ENCODE assay signal across 9 cellular contexts in genomic region chr12:109134186-109134917, GRCh38. TPM values are rescaled to one million over a fixed set of nuclear protein-coding genes. Genes with fewer than 3 reads are reported as not detected.
DNase-seq lines count a peak whose midpoint lies in the region; ATAC-seq and TF ChIP-seq lines count a peak whose summit lies in the region.
"Had no signal": no experiment of that assay in that cellular context is flagged by ENCODE, and none has a peak within 500 bp of the region (broad histone marks: within the 10 kb centered on the region; RNA-seq: fewer than 3 reads in every experiment).

No MANE protein-coding gene starts in this region.

- H3K4me3 ChIP-seq in BE2C (ENCODE audit: low read depth, low read length) (no peak overlapping the region), lung (no peak overlapping the region)

- DNase-seq in BE2C (peak; percentile 45), dedifferentiated amniotic fluid mesenchymal stem cell (ENCODE audit: extremely low spot score) (peak; percentile 62), lung (ENCODE audit: low spot score) (peak; percentile 42), cerebellar cortex (ENCODE audit: low spot score) (no peak)
- DNase-seq: NCI-H2029 treated with DMSO at 0.1 percent for 48 hours had no signal

- no peak for ATAC-seq in lung (ENCODE audit: insufficient read depth, low FRiP score)
- no peak for ATAC-seq in GM21717 (IDR thresholded peaks at IDR 0.05; ENCODE audit: unreplicated experiment)
- no peak for ATAC-seq in HG02623 (IDR thresholded peaks at IDR 0.05; ENCODE audit: unreplicated experiment)
- no peak for ATAC-seq in HG03439 (IDR thresholded peaks at IDR 0.05; ENCODE audit: unreplicated experiment)

- WGBS in lung, 2 donors: 52 to 55% methylated on average over 6 of the region's 6 CpGs

- TF ChIP-seq CTCF in BE2C (IDR thresholded peaks at IDR 0.05; ENCODE audit: low read depth, low read length): peak; percentile 74
- TF ChIP-seq CTCF in LNCAP (IDR thresholded peaks at IDR 0.05): peak; percentile 73
- TF ChIP-seq CTCF in lung (IDR thresholded peaks at IDR 0.05; ENCODE audit: control extremely low read depth, extremely low read depth): no peak

- H3K27me3 ChIP-seq in BE2C (no peaks in the 10 kb centered on the region; the same call in 1 of the 2 replicates), lung (ENCODE audit: control insufficient read depth, insufficient read depth) (no peaks in the 10 kb centered on the region)

- H3K27ac ChIP-seq in lung (ENCODE audit: low read depth in 1 of 2, low read length in 1 of 2): peak overlapping the region in 1 of 2 donors; percentile 10

- H3K36me3 ChIP-seq in BE2C: no peaks in the 10 kb centered on the region
- H3K36me3 ChIP-seq in lung (ENCODE audit: control insufficient read depth in 2 of 2, insufficient read depth in 2 of 2, low read length in 2 of 2): peaks cover 0 to 1% of the 10 kb centered on the region in 2 donors

- H3K9me3 ChIP-seq in BE2C (no peaks in the 10 kb centered on the region), lung (ENCODE audit: control insufficient read depth in 2 of 2, insufficient read depth in 1 of 2, low read length in 1 of 2) (no peaks in the 10 kb centered on the region)

- H3K4me1 ChIP-seq in BE2C (no peaks in the 10 kb centered on the region), lung (ENCODE audit: control insufficient read depth in 2 of 2, insufficient read depth in 2 of 2, low read length in 2 of 2) (peaks cover 3 to 11% of the 10 kb centered on the region in 2 donors)

RNA-seq across cellular contexts. Expression of gene ACACB, which starts 18.0 kb away (rescaled TPM):
- polyA plus RNA-seq in BE2C (2012; ENCODE audit: insufficient read depth, insufficient read length, low read depth): 3.0 TPM
- 10 to 100 TPM; 22.0 to 24.5 TPM for total RNA-seq in lung
- 10 to 100 TPM in 1 of 2 donors, 1 to 10 TPM in 1; 2.9 to 14.5 TPM for polyA plus RNA-seq in lung

RNA-seq across cellular contexts. Expression of gene UNG, which starts 37.0 kb away (rescaled TPM):
- 13.2 TPM for polyA plus RNA-seq in BE2C (2012; ENCODE audit: insufficient read depth, insufficient read length, low read depth)
- 10 to 100 TPM; 17.2 to 17.8 TPM for total RNA-seq in lung
- 10 to 100 TPM; 11.8 to 12.5 TPM for polyA plus RNA-seq in lung

RNA-seq across cellular contexts. Expression of gene ALKBH2, which starts 41.1 kb away (rescaled TPM):
- 131 TPM for polyA plus RNA-seq in BE2C (2012; ENCODE audit: insufficient read depth, insufficient read length, low read depth)
- 10 to 100 TPM; 10.7 to 18.2 TPM for total RNA-seq in lung
- polyA plus RNA-seq in lung: 10 to 100 TPM; 20.0 to 42.5 TPM
